10 cellular contexts compared by ENCODE assay signal in the genomic region with DNA sequence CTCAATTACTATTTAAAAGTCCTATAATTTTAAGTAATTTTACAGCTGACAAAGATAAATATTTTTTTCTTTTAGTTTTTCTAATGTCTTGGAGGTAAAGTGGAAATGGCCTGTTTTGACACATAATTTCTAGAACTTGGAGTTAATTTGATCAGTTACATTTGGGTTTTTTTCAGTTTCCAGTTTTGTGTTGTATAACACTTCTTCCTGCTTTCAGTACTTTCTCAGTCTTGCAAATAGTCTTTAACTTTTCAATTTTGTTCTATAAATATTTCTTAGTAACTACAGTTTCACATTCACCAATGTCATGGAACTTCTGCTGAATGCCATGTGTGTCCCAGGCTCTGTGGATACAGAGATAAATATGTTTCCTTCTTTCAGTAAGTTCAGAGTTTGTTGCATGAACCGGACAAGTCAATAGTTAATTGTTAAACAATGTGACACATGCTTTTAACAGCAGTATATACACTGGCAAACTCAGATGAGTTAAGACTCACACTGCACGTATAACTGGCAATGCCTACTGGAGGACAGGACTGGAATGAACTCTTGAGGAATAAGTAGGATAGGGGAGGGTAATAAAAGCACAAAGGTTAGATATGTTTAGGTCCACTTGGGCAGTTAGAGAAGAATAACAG. TPM values are rescaled to one million over a fixed set of nuclear protein-coding genes. Genes with fewer than 3 reads are reported as not detected.
A peak's percentile ranks its signal among the peaks of the same experiment; 100 is the strongest.
DNase-seq lines count a peak whose midpoint lies in the region; ATAC-seq, FAIRE-seq and TF ChIP-seq lines count a peak whose summit lies in the region.
"Had no signal": no experiment of that assay in that cellular context is flagged by ENCODE, and none has a peak within 500 bp of the region (broad histone marks: within the 10 kb centered on the region; RNA-seq: fewer than 3 reads in every experiment).

No MANE protein-coding gene starts in this region.

- no peak for DNase-seq in CD4-positive, CD25-positive, alpha-beta regulatory T cell
- no peak for DNase-seq in MM.1S
- DNase-seq in glomerular visceral epithelial cell (ENCODE audit: extremely low spot score) = peak; percentile 58
- DNase-seq in kidney = no peak
- DNase-seq in AG08395 (ENCODE audit: low spot score) = no peak
- no peak for DNase-seq in NCI-H1694 treated with DMSO at 0.1 percent for 48 hours (lab: John Stamatoyannopoulos, UW)
- DNase-seq in NCI-H1436 (lab: John Stamatoyannopoulos, UW) = no peak
- DNase-seq: CD8-positive, alpha-beta memory T cell had no signal

- H4K20me1 ChIP-seq in MM.1S (ENCODE audit: insufficient read depth, low read length) = peaks cover 7% of the 10 kb centered on the region; the same call in 1 of the 2 replicates

- H3K27me3 ChIP-seq in CD4-positive, CD25-positive, alpha-beta regulatory T cell (ENCODE audit: control insufficient read depth, insufficient read depth, low read length) = no peaks in the 10 kb centered on the region
- H3K27me3 ChIP-seq in MM.1S (replicated peaks; ENCODE audit: insufficient read depth, low read length) = no peaks in the 10 kb centered on the region

- H3K79me2 ChIP-seq in MM.1S (ENCODE audit: low read length) = peaks cover 90% of the 10 kb centered on the region

- H3F3A ChIP-seq in MM.1S (ENCODE audit: insufficient read depth, low read length) = peaks cover 17% of the 10 kb centered on the region

- no peak for ATAC-seq in CD4-positive, CD25-positive, alpha-beta regulatory T cell (ENCODE audit: low read depth in 2 of 2)
- ATAC-seq in GM19395 (IDR thresholded peaks at IDR 0.05; ENCODE audit: unreplicated experiment) = peak; percentile 25

- H3K4me2 ChIP-seq in MM.1S (ENCODE audit: low read depth, low read length) = peak overlapping the region; percentile 9; the same call in 1 of the 2 replicates

- no peaks in the 10 kb centered on the region for H3K36me3 ChIP-seq in CD4-positive, CD25-positive, alpha-beta regulatory T cell (ENCODE audit: control insufficient read depth, insufficient read depth, low read length)
- H3K36me3 ChIP-seq in MM.1S (replicated peaks; ENCODE audit: insufficient read depth, low read length) (no peaks in the 10 kb centered on the region), kidney (ENCODE audit: control insufficient read depth in 1 of 2, insufficient read depth in 2 of 2, low read length in 2 of 2) (no peaks in the 10 kb centered on the region)

- peak overlapping the region in 1 of 3 donors; percentile 33 for H3K27ac Mint-ChIP-seq in CD4-positive, CD25-positive, alpha-beta regulatory T cell
- H3K27ac Mint-ChIP-seq: CD8-positive, alpha-beta memory T cell had no signal

- intact Hi-C loops in kidney (cut with DNase I) = no loop called here

- no peaks in the 10 kb centered on the region for H3K27me3 Mint-ChIP-seq in CD4-positive, CD25-positive, alpha-beta regulatory T cell
- H3K27me3 Mint-ChIP-seq: CD8-positive, alpha-beta memory T cell had no signal

- H3K9me3 ChIP-seq in CD4-positive, CD25-positive, alpha-beta regulatory T cell (ENCODE audit: control insufficient read depth in 2 of 2, low read length in 2 of 2) = no peaks in the 10 kb centered on the region
- H3K9me3 ChIP-seq in MM.1S (replicated peaks; ENCODE audit: insufficient read depth, low read length) (no peaks in the 10 kb centered on the region), kidney (ENCODE audit: control insufficient read depth in 1 of 2, low read length in 2 of 2) (no peaks in the 10 kb centered on the region)

- H3K9me2 ChIP-seq in MM.1S (replicated peaks; ENCODE audit: insufficient read depth, low read length) = no peaks in the 10 kb centered on the region

- H3K36me3 Mint-ChIP-seq in CD4-positive, CD25-positive, alpha-beta regulatory T cell = no peaks in the 10 kb centered on the region

- H3K4me3 ChIP-seq in CD4-positive, CD25-positive, alpha-beta regulatory T cell (ENCODE audit: low read depth, low read length) = peak overlapping the region; percentile 9
- H3K4me3 ChIP-seq in MM.1S (ENCODE audit: low read length) = no peak overlapping the region
- no peak overlapping the region for H3K4me3 ChIP-seq in kidney (ENCODE audit: low read length in 2 of 2)

- no peak for FAIRE-seq in kidney (lab: Jason Lieb, UNC)

- H3K4me1 Mint-ChIP-seq in CD4-positive, CD25-positive, alpha-beta regulatory T cell = peaks cover 24 to 68% (median 41%) of the 10 kb centered on the region in 4 donors

- H2AFZ ChIP-seq in MM.1S (ENCODE audit: low read length) = no peak overlapping the region

- peaks cover 39% of the 10 kb centered on the region for H3K4me1 ChIP-seq in CD4-positive, CD25-positive, alpha-beta regulatory T cell (ENCODE audit: control insufficient read depth, insufficient read depth, low read length, poor library complexity, severe bottlenecking)
- H3K4me1 ChIP-seq in MM.1S (ENCODE audit: low read length) (peaks cover 10% of the 10 kb centered on the region), kidney (ENCODE audit: control insufficient read depth in 1 of 2, insufficient read depth in 1 of 2, low read depth in 1 of 2, low read length in 2 of 2) (peaks cover 4 to 6% of the 10 kb centered on the region in 2 donors)

- H3K9ac ChIP-seq in MM.1S (ENCODE audit: low read length) (no peak overlapping the region), kidney (ENCODE audit: low read length in 2 of 2) (no peak overlapping the region)

- H3K9me3 Mint-ChIP-seq in CD4-positive, CD25-positive, alpha-beta regulatory T cell = no peaks in the 10 kb centered on the region
- H3K9me3 Mint-ChIP-seq: CD8-positive, alpha-beta memory T cell had no signal

- peak overlapping the region in 2 of 4 donors; percentile 16 to 17 for H3K4me3 Mint-ChIP-seq in CD4-positive, CD25-positive, alpha-beta regulatory T cell

- no peak overlapping the region for H3K27ac ChIP-seq in CD4-positive, CD25-positive, alpha-beta regulatory T cell (ENCODE audit: insufficient read depth, low read length, poor library complexity, severe bottlenecking)
- no peak overlapping the region for H3K27ac ChIP-seq in MM.1S (ENCODE audit: low read length)
- H3K27ac ChIP-seq in kidney (ENCODE audit: low read depth in 2 of 2, low read length in 2 of 2) = no peak overlapping the region
- H3K27ac ChIP-seq: epithelial cell of prostate had no signal

- TF ChIP-seq CTCF in MM.1S (IDR thresholded peaks at IDR 0.05; ENCODE audit: low read length) (no peak), kidney (IDR thresholded peaks at IDR 0.05; ENCODE audit: borderline replicate concordance, extremely low read depth, insufficient read depth) (no peak)

RNA-seq across cellular contexts. Expression of a gene that starts 4.6 kb away (rescaled TPM):
- total RNA-seq in CD4-positive, CD25-positive, alpha-beta regulatory T cell = 91.3 TPM
- 10 to 100 TPM; 62.1 to 68.0 (median 64.1) TPM for polyA plus RNA-seq in CD4-positive, CD25-positive, alpha-beta regulatory T cell
- total RNA-seq in kidney = 66.8 TPM
- polyA plus RNA-seq in kidney (ENCODE audit: insufficient read depth, low read depth, low replicate concordance) = 18.0 TPM

RNA-seq across cellular contexts. Expression of a gene that starts 5.0 kb away (rescaled TPM):
- 42.3 TPM for total RNA-seq in CD4-positive, CD25-positive, alpha-beta regulatory T cell
- 10 to 100 TPM; 34.1 to 39.8 (median 36.8) TPM for polyA plus RNA-seq in CD4-positive, CD25-positive, alpha-beta regulatory T cell
- 34.8 TPM for total RNA-seq in kidney
- polyA plus RNA-seq in kidney (ENCODE audit: insufficient read depth, low read depth, low replicate concordance) = 36.1 TPM

RNA-seq across cellular contexts. Expression of a gene that starts 52.2 kb away (rescaled TPM):
- 213 TPM for total RNA-seq in CD4-positive, CD25-positive, alpha-beta regulatory T cell
- 100 to 1,000 TPM; 167 to 224 (median 195) TPM for polyA plus RNA-seq in CD4-positive, CD25-positive, alpha-beta regulatory T cell
- 75.9 TPM for total RNA-seq in kidney
- polyA plus RNA-seq in kidney (ENCODE audit: insufficient read depth, low read depth, low replicate concordance) = 57.7 TPM
